Comparison of ENCODE assay signal across 19 cellular contexts in the genomic region with DNA sequence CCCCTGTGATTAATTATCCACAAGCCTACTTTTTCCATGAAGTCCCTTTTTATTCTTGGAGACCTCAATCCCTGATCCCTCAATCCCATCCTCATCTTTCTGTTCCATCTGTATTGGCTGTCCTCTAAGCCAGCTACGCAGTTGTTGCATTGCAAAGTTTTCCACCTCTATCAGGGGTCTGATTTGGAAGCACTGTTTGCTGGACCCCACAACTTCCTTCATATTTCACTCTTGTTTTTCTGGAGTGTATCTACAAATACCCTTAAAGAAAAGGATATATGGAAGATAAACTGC. TPM values are rescaled to one million over a fixed set of nuclear protein-coding genes. Genes with fewer than 3 reads are reported as not detected.
DNase-seq lines count a peak whose midpoint lies in the region; ATAC-seq and TF ChIP-seq lines count a peak whose summit lies in the region.
"Had no signal": no experiment of that assay in that cellular context is flagged by ENCODE, and none has a peak within 500 bp of the region (broad histone marks: within the 10 kb centered on the region; RNA-seq: fewer than 3 reads in every experiment).

No MANE protein-coding gene starts in this region.

- H3K9me3 ChIP-seq in liver (ENCODE audit: control insufficient read depth in 4 of 4, low read length in 3 of 4) (no peaks in the 10 kb centered on the region), neuronal stem cell (replicated peaks in 1 of 2; ENCODE audit: control insufficient read depth in 2 of 2, insufficient read depth in 1 of 2, low read depth in 1 of 2, low read length in 2 of 2) (no peaks in the 10 kb centered on the region)
- H3K9me3 ChIP-seq: BLaER1, MG63 had no signal

- no peak overlapping the region for H3K14ac ChIP-seq in neuronal stem cell (ENCODE audit: low read length)

- ATAC-seq in GM18909 (IDR thresholded peaks at IDR 0.05; ENCODE audit: poor library complexity, unreplicated experiment) = no peak
- ATAC-seq in HG02759 (IDR thresholded peaks at IDR 0.05; ENCODE audit: unreplicated experiment) = no peak
- ATAC-seq: GM12878 had no signal

- H3K4me3 ChIP-seq in liver (ENCODE audit: low read depth in 1 of 3, low read length in 3 of 3) (no peak overlapping the region), neuronal stem cell (ENCODE audit: low read length in 2 of 2) (no peak overlapping the region)
- H3K4me3 ChIP-seq: BLaER1, GM12878, MG63 had no signal

- no peak overlapping the region for H2BK15ac ChIP-seq in neuronal stem cell (ENCODE audit: low read length)

- 91% methylated on average over 1 of the region's 1 CpG for WGBS in liver
- WGBS in neuronal stem cell (ENCODE audit: extremely low coverage in 2 of 2, insufficient read length in 2 of 2, insufficient replicate concordance in 1 of 2), 2 donors = no CpG with 5 or more reads among the region's 1 CpG

- H3K9ac ChIP-seq in liver (ENCODE audit: low read depth in 1 of 2, low read length in 2 of 2) (no peak overlapping the region), neuronal stem cell (ENCODE audit: low read depth, low read length, poor library complexity) (no peak overlapping the region)
- H3K9ac ChIP-seq: BLaER1 had no signal

- no peak overlapping the region for H2AK5ac ChIP-seq in neuronal stem cell (ENCODE audit: low read depth, low read length)

- no peaks in the 10 kb centered on the region for H3K27me3 ChIP-seq in liver (ENCODE audit: control insufficient read depth in 4 of 4, insufficient read depth in 4 of 4, low read length in 3 of 4)
- H3K27me3 ChIP-seq in neuronal stem cell (ENCODE audit: control insufficient read depth in 3 of 3, insufficient read depth in 3 of 3, low read depth in 1 of 3, low read length in 3 of 3) = no peaks in the 10 kb centered on the region
- H3K27me3 ChIP-seq: BLaER1, MG63 had no signal

- no peak overlapping the region for H2AFZ ChIP-seq in neuronal stem cell (ENCODE audit: low read length)

- no peak for DNase-seq in HFFc6
- DNase-seq in chondrocyte (ENCODE audit: low spot score) = no peak
- no peak for DNase-seq in neuronal stem cell (ENCODE audit: low spot score)
- DNase-seq in activated CD4-positive, alpha-beta memory T cell treated with anti-CD3 and anti-CD28 coated beads for 36 hours = no peak
- DNase-seq: CD8-positive, alpha-beta memory T cell; DMS 273 treated with DMSO at 0.1 percent for 48 hours; GDM1; Karpas-422; MG63; NCI-H1092; NCI-H2081 treated with DMSO at 0.1 percent for 48 hours; NCI-H510A; NCI-H774; RPMI8226 had no signal

- no peak overlapping the region for H4K8ac ChIP-seq in neuronal stem cell (ENCODE audit: low read depth, low read length)

- H3K27me3 Mint-ChIP-seq in HFFc6 (ENCODE audit: insufficient read depth) (peaks cover 15% of the 10 kb centered on the region), chondrocyte (ENCODE audit: low read depth) (no peaks in the 10 kb centered on the region)
- peaks cover 23% of the 10 kb centered on the region for H3K27me3 Mint-ChIP-seq in activated CD4-positive, alpha-beta memory T cell treated with anti-CD3 and anti-CD28 coated beads for 36 hours

- POLR2A ChIA-PET in activated CD4-positive, alpha-beta memory T cell treated with anti-CD3 and anti-CD28 coated beads for 36 hours (lab: Charles Lee) = no interaction called here

- no peaks in the 10 kb centered on the region for H3K79me1 ChIP-seq in neuronal stem cell (ENCODE audit: low read depth, low read length)

- H3K4me3 Mint-ChIP-seq in HFFc6 = peak overlapping the region; percentile 35
- H3K4me3 Mint-ChIP-seq in chondrocyte (ENCODE audit: unreplicated experiment) = peak overlapping the region; percentile 54
- no peak overlapping the region for H3K4me3 Mint-ChIP-seq in activated CD4-positive, alpha-beta memory T cell treated with anti-CD3 and anti-CD28 coated beads for 36 hours
- H3K4me3 Mint-ChIP-seq: CD8-positive, alpha-beta memory T cell had no signal

- peaks cover 6 to 44% (median 35%) of the 10 kb centered on the region in 4 donors for H3K4me1 ChIP-seq in liver (ENCODE audit: control insufficient read depth in 4 of 4, insufficient read depth in 4 of 4, low read length in 3 of 4)
- no peaks in the 10 kb centered on the region for H3K4me1 ChIP-seq in neuronal stem cell (ENCODE audit: control insufficient read depth in 2 of 2, insufficient read depth in 1 of 2, low read depth in 1 of 2, low read length in 2 of 2)
- H3K4me1 ChIP-seq: BLaER1 had no signal

- no peak overlapping the region for H2BK120ac ChIP-seq in neuronal stem cell (ENCODE audit: low read depth, low read length)

- peaks cover 4% of the 10 kb centered on the region; the same call in 1 of the 2 replicates for H3K9me3 Mint-ChIP-seq in HFFc6
- no peaks in the 10 kb centered on the region for H3K9me3 Mint-ChIP-seq in chondrocyte (ENCODE audit: low read depth)
- H3K9me3 Mint-ChIP-seq in activated CD4-positive, alpha-beta memory T cell treated with anti-CD3 and anti-CD28 coated beads for 36 hours = no peaks in the 10 kb centered on the region
- H3K9me3 Mint-ChIP-seq: CD8-positive, alpha-beta memory T cell had no signal

- H4K91ac ChIP-seq in neuronal stem cell (ENCODE audit: low read depth, low read length, poor library complexity) = no peak overlapping the region

- H3K4ac ChIP-seq in neuronal stem cell (ENCODE audit: low read length) = no peak overlapping the region

- no peak overlapping the region for H3K4me2 ChIP-seq in neuronal stem cell (ENCODE audit: insufficient read depth, low read length, poor library complexity, severe bottlenecking)
- H3K4me2 ChIP-seq: BLaER1 had no signal

- H3K4me1 Mint-ChIP-seq in HFFc6 (ENCODE audit: low read depth) (peaks cover 90% of the 10 kb centered on the region), chondrocyte (ENCODE audit: low read depth) (peaks cover 93% of the 10 kb centered on the region)
- peaks cover 6% of the 10 kb centered on the region for H3K4me1 Mint-ChIP-seq in activated CD4-positive, alpha-beta memory T cell treated with anti-CD3 and anti-CD28 coated beads for 36 hours (ENCODE audit: low read depth)
- H3K4me1 Mint-ChIP-seq: CD8-positive, alpha-beta memory T cell had no signal

- H3K36me3 Mint-ChIP-seq in HFFc6 (ENCODE audit: low read depth) = peaks cover 73% of the 10 kb centered on the region
- H3K36me3 Mint-ChIP-seq in chondrocyte (ENCODE audit: low read depth) = peaks cover 68% of the 10 kb centered on the region
- H3K36me3 Mint-ChIP-seq in activated CD4-positive, alpha-beta memory T cell treated with anti-CD3 and anti-CD28 coated beads for 36 hours = no peaks in the 10 kb centered on the region
- H3K36me3 Mint-ChIP-seq: CD8-positive, alpha-beta memory T cell had no signal

- H2BK12ac ChIP-seq in neuronal stem cell (ENCODE audit: low read length) = no peak overlapping the region

- CTCF ChIA-PET in activated CD4-positive, alpha-beta memory T cell treated with anti-CD3 and anti-CD28 coated beads for 36 hours (lab: Charles Lee) = no interaction called here

- no peak overlapping the region for H3K23ac ChIP-seq in neuronal stem cell (ENCODE audit: low read depth, low read length, poor library complexity)

- TF ChIP-seq RAD21 in liver (IDR thresholded peaks at IDR 0.05) = no peak

- intact Hi-C loops in activated CD4-positive, alpha-beta memory T cell treated with anti-CD3 and anti-CD28 coated beads for 36 hours (cut with micrococcal nuclease) = no loop called here

- H3K36me3 ChIP-seq in liver (ENCODE audit: control insufficient read depth in 4 of 4, insufficient read depth in 3 of 4, low read depth in 1 of 4, low read length in 3 of 4) = peaks cover 5 to 45% (median 35%) of the 10 kb centered on the region in 4 donors
- peaks cover 12 to 71% of the 10 kb centered on the region in 2 donors for H3K36me3 ChIP-seq in neuronal stem cell (replicated peaks in 1 of 2; ENCODE audit: control insufficient read depth in 2 of 2, insufficient read depth in 2 of 2, low read length in 2 of 2)
- H3K36me3 ChIP-seq: BLaER1 had no signal

- H2BK5ac ChIP-seq in neuronal stem cell (ENCODE audit: low read length) = no peak overlapping the region

- no peak overlapping the region for H3K18ac ChIP-seq in neuronal stem cell (ENCODE audit: low read length)

- TF ChIP-seq CTCF in HFFc6 (IDR thresholded peaks at IDR 0.05) (no peak), chondrocyte (IDR thresholded peaks at IDR 0.05) (no peak), liver (IDR thresholded peaks at IDR 0.05; ENCODE audit: low read depth, low read length, missing input control) (no peak)

- H3K27ac ChIP-seq in liver (ENCODE audit: low read depth in 1 of 2, low read length in 2 of 2) (peak overlapping the region; percentile 33 to 54), neuronal stem cell (replicated peaks; ENCODE audit: low read length) (no peak overlapping the region)
- H3K27ac ChIP-seq: BLaER1 had no signal

- H3K27ac Mint-ChIP-seq in HFFc6 (peak overlapping the region; percentile 82), chondrocyte (ENCODE audit: unreplicated experiment) (peak overlapping the region; percentile 87)
- H3K27ac Mint-ChIP-seq in activated CD4-positive, alpha-beta memory T cell treated with anti-CD3 and anti-CD28 coated beads for 36 hours = no peak overlapping the region
- H3K27ac Mint-ChIP-seq: CD8-positive, alpha-beta memory T cell had no signal

TF ChIP-seq in liver, 16 proteins besides CTCF, POLR2A, EP300 and RAD21:
- TF ChIP-seq RXRA (IDR thresholded peaks at IDR 0.05) (no peak), FOXA1 (IDR thresholded peaks at IDR 0.05) (no peak), SP1 (IDR thresholded peaks at IDR 0.05) (no peak), GABPA (IDR thresholded peaks at IDR 0.05 in 1 of 2, conservative IDR thresholded peaks at IDR 0.05 in 1 of 2) (no peak), YY1 (IDR thresholded peaks at IDR 0.05) (no peak), FOXA2 (IDR thresholded peaks at IDR 0.05) (no peak), NR2F2 (IDR thresholded peaks at IDR 0.05) (no peak), TAF1 (conservative IDR thresholded peaks at IDR 0.05) (no peak)

RNA-seq across cellular contexts. Expression of a gene that starts 22.4 kb away (rescaled TPM):
- 1,000 to 10,000 TPM; 2,848 to 5,249 (median 2,869) TPM for total RNA-seq in HFFc6 (2021; fragmentation: NEBNext Ultra II Directional; extraction: Animal tissue kit (Norgen Biotek cat#: 25700))
- total RNA-seq in chondrocyte = 30,644 to 36,263 TPM (median 31,288 TPM) in 3 replicates
- total RNA-seq in liver = 1,000 to 10,000 TPM in 1 of 2 donors, 100 to 1,000 TPM in 1; 859 to 1,402 TPM
- 100 to 1,000 TPM; 545 to 815 TPM for polyA plus RNA-seq in liver
- 33.3 TPM for polyA plus RNA-seq in neuronal stem cell (2013, experiment 1 of 2)
- 31.4 TPM for polyA plus RNA-seq in neuronal stem cell (2013, experiment 2 of 2)
- total RNA-seq in activated CD4-positive, alpha-beta memory T cell treated with anti-CD3 and anti-CD28 coated beads for 36 hours = under 1 TPM; 0.50 to 0.53 TPM

Comparison
In these comparisons a context has a peak if more than half of its experiments do, and no peak if none do; other contexts are left out.
1. RNA of a gene that starts 22.4 kb away (total RNA-seq): 30,644 to 36,263 TPM in chondrocyte, 2,848 to 5,249 TPM in HFFc6 and 859 to 1,402 TPM in liver; 0.50 to 0.53 TPM in activated CD4-positive, alpha-beta memory T cell treated with anti-CD3 and anti-CD28 coated beads for 36 hours; every median in the first group is over 100 times any median in the second.